Comparison of ENCODE assay signal across 27 cellular contexts in the genomic region with DNA sequence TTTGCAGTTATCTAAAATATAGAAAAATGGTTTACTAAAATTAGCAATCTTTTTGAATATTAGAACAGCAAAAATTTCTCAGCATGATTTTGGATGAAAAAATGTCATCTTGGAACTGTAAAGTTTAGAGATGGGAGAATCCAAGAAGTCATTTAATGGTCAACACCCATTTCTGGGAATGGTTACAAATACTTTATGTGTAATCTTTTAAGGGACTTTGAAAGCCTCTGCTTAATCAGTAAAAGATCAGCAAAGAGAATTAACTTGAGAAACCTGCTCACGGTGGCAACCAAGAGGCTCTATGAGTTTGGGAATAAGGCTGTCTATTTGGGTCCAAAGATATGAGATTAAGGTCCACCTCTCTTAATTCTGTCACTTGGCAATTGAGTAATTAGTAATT. TPM values are rescaled to one million over a fixed set of nuclear protein-coding genes. Genes with fewer than 3 reads are reported as not detected.
"Had no signal": no experiment of that assay in that cellular context is flagged by ENCODE, and none has a peak within 500 bp of the region (broad histone marks: within the 10 kb centered on the region; RNA-seq: fewer than 3 reads in every experiment).

No MANE protein-coding gene starts in this region.

- H3K4me3 ChIP-seq: coronary artery, esophagus muscularis mucosa, lung, neural progenitor cell, right atrium auricular region, sigmoid colon, stomach, thyroid gland had no signal

- H3K27me3 ChIP-seq: esophagus muscularis mucosa, neural progenitor cell, right atrium auricular region, sigmoid colon, stomach, thyroid gland had no signal

- H3K4me1 ChIP-seq: esophagus muscularis mucosa, neural progenitor cell, parathyroid adenoma, right atrium auricular region, sigmoid colon, thyroid gland had no signal

- H3K36me3 ChIP-seq: neural progenitor cell, right atrium auricular region, thyroid gland had no signal

- H3K27ac ChIP-seq: coronary artery, esophagus muscularis mucosa, neural progenitor cell, parathyroid adenoma, right atrium auricular region, sigmoid colon, thyroid gland had no signal

- H3K9me3 ChIP-seq: esophagus muscularis mucosa, right atrium auricular region, sigmoid colon, stomach, thyroid gland had no signal

- DNase-seq: dermis blood vessel endothelial cell; effector memory CD4-positive, alpha-beta T cell; head of caudate nucleus; left cardiac atrium; left ventricle myocardium superior; naive B cell; sigmoid colon; stimulated activated CD4-positive, alpha-beta T cell treated with anti-CD3 and anti-CD28 coated beads, Interleukin-2, amount 100 ng/mL, for 24 hours; stimulated activated CD4-positive, alpha-beta T cell treated with anti-CD3 and anti-CD28 coated beads, Interleukin-4, amount 100 ng/mL, for 24 hours; stimulated activated naive CD4-positive, alpha-beta T cell treated with Interleukin-2 at 50 U/mL for 16 hours; stomach; thyroid gland; trophoblast cell had no signal

- ATAC-seq: left cardiac atrium; left ventricle myocardium superior; natural killer cell treated with Interleukin-12 subunit alpha and Interleukin-12 subunit beta and Interleukin-15 and Interleukin-18, amount 100 ng/mL, for 72 hours; stimulated activated effector memory CD8-positive, alpha-beta T cell treated with anti-CD3 and anti-CD28 coated beads, Interleukin-12 subunit alpha, Interleukin-12 subunit beta, amount 100 ng/mL, for 72 hours had no signal

RNA-seq across cellular contexts. Expression of a gene that starts 45.6 kb away (rescaled TPM):
- total RNA-seq: dermis blood vessel endothelial cell, endothelial cell of umbilical vein, epithelial cell of proximal tubule, fibroblast of villous mesenchyme, glomerular endothelial cell, left ventricle myocardium superior, stomach, subcutaneous adipose tissue, thyroid gland, ureter had no signal
- polyA plus RNA-seq: endothelial cell of umbilical vein had no signal
